Comparison of ENCODE assay signal across 1 cellular context in the genomic region with DNA sequence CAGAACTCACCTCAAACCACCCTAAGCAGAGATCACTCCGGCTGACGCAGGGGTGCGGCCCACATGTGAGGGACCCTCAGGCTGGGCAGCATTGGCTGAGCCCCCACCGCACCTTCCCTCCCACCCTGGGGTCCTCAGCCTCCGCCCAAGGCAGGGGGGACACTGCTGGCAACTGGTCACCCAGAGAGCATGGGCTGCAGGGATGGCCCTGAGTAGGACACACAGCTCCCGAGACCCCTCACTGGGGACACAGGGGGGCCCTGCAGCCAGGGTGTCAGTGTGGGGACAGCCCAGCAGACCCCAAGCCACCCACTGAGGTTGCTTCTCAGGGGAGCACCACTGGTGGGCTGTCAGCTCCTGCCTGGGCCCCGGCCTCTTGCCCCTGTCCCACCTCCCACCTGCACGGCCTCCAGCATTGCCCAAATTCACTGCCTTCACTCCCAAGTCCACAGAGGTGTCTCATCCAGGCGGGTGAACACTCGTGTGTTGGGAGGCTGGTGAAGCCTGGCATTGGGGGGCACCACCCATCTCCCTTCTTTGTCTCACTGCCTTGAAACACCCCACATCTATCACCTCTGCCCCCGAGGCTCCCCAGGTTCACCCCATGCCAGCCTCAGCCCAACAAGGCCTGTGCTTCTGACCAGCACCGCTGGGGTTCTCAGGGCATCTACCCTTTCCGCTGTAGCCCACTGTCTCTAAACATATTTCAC.
TF ChIP-seq lines count a peak whose summit lies in the region.

No MANE protein-coding gene starts in this region.

TF ChIP-seq in H1, 55 proteins besides CTCF, POLR2A, EP300 and RAD21:
- TF ChIP-seq CREB1 (IDR thresholded peaks at IDR 0.05) = no peak
- no peak for TF ChIP-seq CBX8 (IDR thresholded peaks at IDR 0.05; ENCODE audit: borderline replicate concordance, low read depth, low read length)
- no peak for TF ChIP-seq RXRA (IDR thresholded peaks at IDR 0.05; ENCODE audit: insufficient read depth, low read depth, low read length)
- no peak for TF ChIP-seq HDAC2 (IDR thresholded peaks at IDR 0.05; ENCODE audit: borderline replicate concordance in 1 of 2, low read depth in 2 of 2, low read length in 2 of 2)
- TF ChIP-seq, protein P1, sequence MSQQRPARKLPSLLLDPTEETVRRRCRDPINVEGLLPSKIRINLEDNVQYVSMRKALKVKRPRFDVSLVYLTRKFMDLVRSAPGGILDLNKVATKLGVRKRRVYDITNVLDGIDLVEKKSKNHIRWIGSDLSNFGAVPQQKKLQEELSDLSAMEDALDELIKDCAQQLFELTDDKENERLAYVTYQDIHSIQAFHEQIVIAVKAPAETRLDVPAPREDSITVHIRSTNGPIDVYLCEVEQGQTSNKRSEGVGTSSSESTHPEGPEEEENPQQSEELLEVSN (IDR thresholded peaks at IDR 0.05) = no peak
- TF ChIP-seq KDM5A (IDR thresholded peaks at IDR 0.05; ENCODE audit: low read length) = no peak
- TF ChIP-seq SIN3A (conservative IDR thresholded peaks at IDR 0.05 in 1 of 2, IDR thresholded peaks at IDR 0.05 in 1 of 2; ENCODE audit: low read depth in 1 of 2, low read length in 2 of 2) = no peak
- TF ChIP-seq YY1 (IDR thresholded peaks at IDR 0.05; ENCODE audit: low read depth, low read length) = no peak
- no peak for TF ChIP-seq CHD2 (IDR thresholded peaks at IDR 0.05; ENCODE audit: low read length)
- no peak for TF ChIP-seq KDM1A (IDR thresholded peaks at IDR 0.05; ENCODE audit: borderline replicate concordance, low read length)
- no peak for TF ChIP-seq RFX5 (IDR thresholded peaks at IDR 0.05; ENCODE audit: borderline replicate concordance, low read depth, low read length)
- no peak for TF ChIP-seq FOSL1 (IDR thresholded peaks at IDR 0.05; ENCODE audit: insufficient read depth, low read depth, low read length)
- no peak for TF ChIP-seq MAFK (IDR thresholded peaks at IDR 0.05; ENCODE audit: low read depth, low read length)
- no peak for TF ChIP-seq SIRT6 (IDR thresholded peaks at IDR 0.05; ENCODE audit: low read length)
TF ChIP-seq in H1: peak in this region for 0.
